10 cellular contexts compared by ENCODE assay signal in the genomic region with DNA sequence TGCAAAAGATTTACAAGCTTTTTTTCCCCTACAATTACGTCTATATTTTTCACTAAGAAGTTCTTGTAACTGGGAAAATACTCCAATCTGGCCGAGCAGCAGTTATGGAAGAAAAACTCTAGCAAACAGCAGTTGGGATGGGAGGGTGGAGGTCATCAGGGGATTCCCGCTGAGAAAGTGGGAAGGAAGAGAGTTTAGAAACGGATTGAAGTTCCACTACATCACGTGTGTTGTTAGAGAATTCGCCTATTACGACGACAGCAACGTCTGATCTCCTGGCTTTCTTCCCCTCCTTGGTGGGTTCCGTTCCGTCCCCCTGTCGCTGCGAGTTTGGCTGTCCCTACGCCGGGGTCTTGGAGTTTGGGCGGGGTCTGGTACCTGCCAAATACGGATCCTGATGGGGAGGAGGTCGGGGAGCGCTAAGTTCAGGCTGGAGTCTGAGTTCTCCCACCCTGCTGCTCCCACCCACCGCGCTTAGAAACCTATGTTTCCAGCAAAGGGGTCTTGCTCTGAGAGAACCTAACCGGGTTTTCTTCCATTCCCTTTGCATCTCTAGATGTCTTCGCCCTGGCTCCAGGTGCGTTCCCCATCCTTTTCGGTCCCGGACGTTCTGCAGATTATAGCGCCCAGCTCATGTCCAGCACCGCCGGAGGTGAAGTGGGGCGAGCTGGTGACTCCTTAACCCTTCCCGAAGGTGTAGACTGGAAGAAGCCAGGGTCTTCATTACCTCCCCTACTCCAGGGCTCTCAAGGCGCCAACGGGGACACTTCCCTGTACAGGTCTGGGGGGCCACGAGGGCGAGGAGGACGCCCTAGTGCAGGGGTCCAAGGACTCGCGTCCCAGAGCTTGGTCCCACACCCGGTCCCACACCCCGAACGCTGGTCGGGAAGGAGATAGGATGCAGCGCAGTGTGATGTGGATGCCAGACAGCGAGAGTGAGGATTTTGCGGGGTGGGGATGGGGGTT. TPM values are rescaled to one million over a fixed set of nuclear protein-coding genes. Genes with fewer than 3 reads are reported as not detected.
DNase-seq lines count a peak whose midpoint lies in the region; ATAC-seq and TF ChIP-seq lines count a peak whose summit lies in the region.
"Had no signal": no experiment of that assay in that cellular context is flagged by ENCODE, and none has a peak within 500 bp of the region (broad histone marks: within the 10 kb centered on the region; RNA-seq: fewer than 3 reads in every experiment).

No MANE protein-coding gene starts in this region.

- peak overlapping the region; percentile 59 for H3K4me3 ChIP-seq in retinal pigment epithelial cell (ENCODE audit: low read length)

- H3K4me1 Mint-ChIP-seq in activated naive CD8-positive, alpha-beta T cell treated with anti-CD3 and anti-CD28 coated beads, Interleukin-2, amount 10 ng/mL, durations not matched to agents 7 days and 5 days: peaks cover 2% of the 10 kb centered on the region
- H3K4me1 Mint-ChIP-seq in glutamatergic neuron (ENCODE audit: low read depth, unreplicated experiment): no peaks in the 10 kb centered on the region

- H3K36me3 Mint-ChIP-seq in activated naive CD8-positive, alpha-beta T cell treated with anti-CD3 and anti-CD28 coated beads, Interleukin-2, amount 10 ng/mL, durations not matched to agents 7 days and 5 days: no peaks in the 10 kb centered on the region
- no peaks in the 10 kb centered on the region for H3K36me3 Mint-ChIP-seq in glutamatergic neuron (ENCODE audit: unreplicated experiment)

- H3K36me3 ChIP-seq in ES-I3 (ENCODE audit: insufficient read depth, low read length): no peaks in the 10 kb centered on the region

- no peak overlapping the region for H3K27ac Mint-ChIP-seq in activated naive CD8-positive, alpha-beta T cell treated with anti-CD3 and anti-CD28 coated beads, Interleukin-2, amount 10 ng/mL, durations not matched to agents 7 days and 5 days
- H3K27ac Mint-ChIP-seq in glutamatergic neuron (ENCODE audit: unreplicated experiment): no peak overlapping the region

- peaks cover 54% of the 10 kb centered on the region for H3K27me3 Mint-ChIP-seq in activated naive CD8-positive, alpha-beta T cell treated with anti-CD3 and anti-CD28 coated beads, Interleukin-2, amount 10 ng/mL, durations not matched to agents 7 days and 5 days
- H3K27me3 Mint-ChIP-seq in glutamatergic neuron (ENCODE audit: unreplicated experiment): peaks cover 11% of the 10 kb centered on the region

- no peaks in the 10 kb centered on the region for H3K4me1 ChIP-seq in ES-I3 (ENCODE audit: insufficient read depth, low read length)

- H3K9ac ChIP-seq in ES-I3 (ENCODE audit: low read depth, low read length): peak overlapping the region; percentile 43; the same call in 1 of the 2 replicates

- POLR2A ChIA-PET in activated naive CD8-positive, alpha-beta T cell treated with anti-CD3 and anti-CD28 coated beads, Interleukin-2, amount 10 ng/mL, durations not matched to agents 7 days and 5 days (lab: Charles Lee): no interaction called here

- peak; percentile 21 for DNase-seq in activated naive CD8-positive, alpha-beta T cell treated with anti-CD3 and anti-CD28 coated beads, Interleukin-2, amount 10 ng/mL, durations not matched to agents 7 days and 5 days
- DNase-seq in glutamatergic neuron: peak; percentile 32
- no peak for DNase-seq in retinal pigment epithelial cell (ENCODE audit: low read depth)
- DNase-seq: activated CD4-positive, alpha-beta T cell treated with anti-CD3 and anti-CD28 coated beads, Interleukin-2, amount 50 U/mL, for 48 hours; cortex of kidney had no signal

- no peaks in the 10 kb centered on the region for H3K9me3 Mint-ChIP-seq in activated naive CD8-positive, alpha-beta T cell treated with anti-CD3 and anti-CD28 coated beads, Interleukin-2, amount 10 ng/mL, durations not matched to agents 7 days and 5 days
- no peaks in the 10 kb centered on the region for H3K9me3 Mint-ChIP-seq in glutamatergic neuron (ENCODE audit: unreplicated experiment)

- TF ChIP-seq CTCF in glutamatergic neuron (IDR thresholded peaks at IDR 0.05; ENCODE audit: partially characterized antibody, unreplicated experiment) (no peak), retinal pigment epithelial cell (conservative IDR thresholded peaks at IDR 0.05; ENCODE audit: low read depth, low read length) (no peak)

- ATAC-seq in activated naive CD8-positive, alpha-beta T cell treated with anti-CD3 and anti-CD28 coated beads, Interleukin-2, amount 10 ng/mL, durations not matched to agents 7 days and 5 days (ENCODE audit: low read depth): no peak
- ATAC-seq in GM18867 (IDR thresholded peaks at IDR 0.05; ENCODE audit: unreplicated experiment): no peak
- no peak for ATAC-seq in GM21381 (IDR thresholded peaks at IDR 0.05; ENCODE audit: unreplicated experiment)
- no peak for ATAC-seq in HG03520 (IDR thresholded peaks at IDR 0.05; ENCODE audit: unreplicated experiment)
- no peak for ATAC-seq in HG03175 (IDR thresholded peaks at IDR 0.05; ENCODE audit: unreplicated experiment)

- H3K4me3 Mint-ChIP-seq in activated naive CD8-positive, alpha-beta T cell treated with anti-CD3 and anti-CD28 coated beads, Interleukin-2, amount 10 ng/mL, durations not matched to agents 7 days and 5 days: no peak overlapping the region
- peak overlapping the region; percentile 86 for H3K4me3 Mint-ChIP-seq in glutamatergic neuron (ENCODE audit: unreplicated experiment)

- no peaks in the 10 kb centered on the region for H3K9me3 ChIP-seq in ES-I3 (ENCODE audit: control insufficient read depth, insufficient read depth, low read length)

RNA-seq across cellular contexts. Expression of gene KCNK2, which starts 0.7 kb away (rescaled TPM):
- total RNA-seq in activated naive CD8-positive, alpha-beta T cell treated with anti-CD3 and anti-CD28 coated beads, Interleukin-2, amount 10 ng/mL, durations not matched to agents 7 days and 5 days: not detected
- not detected for total RNA-seq in glutamatergic neuron (ENCODE audit: unreplicated experiment)
